In genomic region chr17:49180303-49180702, GRCh38 we compare ENCODE assay signal across 1 cellular context.
TF ChIP-seq lines count a peak whose summit lies in the region.

No MANE protein-coding gene starts in this region.

TF ChIP-seq in HepG2, 621 proteins besides CTCF, POLR2A, EP300 and RAD21 (continued from another document and continues in another):
- TF ChIP-seq ZNF318 (CRISPR knock-in tag; IDR thresholded peaks at IDR 0.05) (no peak), TBX2 (CRISPR knock-in tag; IDR thresholded peaks at IDR 0.05; ENCODE audit: borderline replicate concordance) (peak; percentile 36; the same call in 1 of the 2 replicates), TFDP1 (CRISPR knock-in tag; IDR thresholded peaks at IDR 0.05; ENCODE audit: borderline replicate concordance) (peak; percentile 11; the same call in 1 of the 2 replicates), IRF2 (CRISPR knock-in tag; IDR thresholded peaks at IDR 0.05) (no peak), TFDP2 (CRISPR knock-in tag; IDR thresholded peaks at IDR 0.05) (no peak), ZNF18 (CRISPR knock-in tag; IDR thresholded peaks at IDR 0.05; ENCODE audit: insufficient replicate concordance) (no peak), FLYWCH1 (CRISPR knock-in tag; IDR thresholded peaks at IDR 0.05) (no peak), ARNT (IDR thresholded peaks at IDR 0.05) (no peak), ZFP36 (IDR thresholded peaks at IDR 0.05; ENCODE audit: borderline replicate concordance, low read depth, low read length, partially characterized antibody) (no peak), ZNF891 (CRISPR knock-in tag; IDR thresholded peaks at IDR 0.05) (no peak), KDM5B (CRISPR knock-in tag; IDR thresholded peaks at IDR 0.05; ENCODE audit: borderline replicate concordance) (no peak), PHF8 (CRISPR knock-in tag; IDR thresholded peaks at IDR 0.05) (no peak), MYPOP (CRISPR knock-in tag; IDR thresholded peaks at IDR 0.05) (0 out of 2 replicates have a peak, but pooled peaks have one; percentile 38), ZNF205 (CRISPR knock-in tag; IDR thresholded peaks at IDR 0.05) (no peak), FOXC1 (CRISPR knock-in tag; IDR thresholded peaks at IDR 0.05; ENCODE audit: borderline replicate concordance) (no peak), LCORL (IDR thresholded peaks at IDR 0.05) (no peak), LCORL (CRISPR knock-in tag; IDR thresholded peaks at IDR 0.05) (no peak), NFYB (CRISPR knock-in tag; IDR thresholded peaks at IDR 0.05) (no peak; the same call in 1 of the 2 replicates), REPIN1 (CRISPR knock-in tag; IDR thresholded peaks at IDR 0.05; ENCODE audit: borderline replicate concordance, low read depth) (no peak), ZZZ3 (CRISPR knock-in tag; IDR thresholded peaks at IDR 0.05; ENCODE audit: borderline replicate concordance) (no peak), TFE3 (CRISPR knock-in tag; IDR thresholded peaks at IDR 0.05) (no peak), ZNF143 (CRISPR knock-in tag; IDR thresholded peaks at IDR 0.05) (no peak), SNAPC4 (CRISPR knock-in tag; IDR thresholded peaks at IDR 0.05) (no peak), ZNF383 (CRISPR knock-in tag; IDR thresholded peaks at IDR 0.05; ENCODE audit: borderline replicate concordance) (no peak), ZSCAN31 (CRISPR knock-in tag; IDR thresholded peaks at IDR 0.05; ENCODE audit: low read depth) (0 out of 2 replicates have a peak, but pooled peaks have one; percentile 39), MIXL1 (CRISPR knock-in tag; IDR thresholded peaks at IDR 0.05) (peak; percentile 69; the same call in 1 of the 2 replicates), ZBTB42 (CRISPR knock-in tag; IDR thresholded peaks at IDR 0.05) (no peak), GZF1 (CRISPR knock-in tag; IDR thresholded peaks at IDR 0.05) (no peak), STAT6 (CRISPR knock-in tag; IDR thresholded peaks at IDR 0.05; ENCODE audit: borderline replicate concordance) (no peak), HOXD1 (CRISPR knock-in tag; IDR thresholded peaks at IDR 0.05) (no peak), ZNF432 (CRISPR knock-in tag; IDR thresholded peaks at IDR 0.05; ENCODE audit: borderline replicate concordance) (no peak), SMYD3 (CRISPR knock-in tag; IDR thresholded peaks at IDR 0.05) (no peak), CCDC6 (CRISPR knock-in tag; IDR thresholded peaks at IDR 0.05) (0 out of 2 replicates have a peak, but pooled peaks have one; percentile 37), MIER2 (CRISPR knock-in tag; IDR thresholded peaks at IDR 0.05) (no peak), MXD3 (CRISPR knock-in tag; IDR thresholded peaks at IDR 0.05) (no peak), ZNF557 (CRISPR knock-in tag; IDR thresholded peaks at IDR 0.05) (0 out of 2 replicates have a peak, but pooled peaks have one; percentile 56), ZFAT (CRISPR knock-in tag; conservative IDR thresholded peaks at IDR 0.05) (no peak)
